Comparison of ENCODE assay signal across 5 cellular contexts in genomic region chr2:99086385-99086784, GRCh38. TPM values are rescaled to one million over a fixed set of nuclear protein-coding genes. Genes with fewer than 3 reads are reported as not detected.
"Had no signal": no experiment of that assay in that cellular context is flagged by ENCODE, and none has a peak within 500 bp of the region (broad histone marks: within the 10 kb centered on the region; RNA-seq: fewer than 3 reads in every experiment).

No MANE protein-coding gene starts in this region.

- H3K27ac ChIP-seq: HL-60, KMS-11 had no signal

- H3K4me2 ChIP-seq: KMS-11 had no signal

- DNase-seq: IMR-90, KBM-7, KG1 had no signal

- H3K9ac ChIP-seq: KMS-11 had no signal

RNA-seq across cellular contexts. Expression of gene C2orf15, which starts 55.1 kb away (rescaled TPM):
- polyA plus RNA-seq: IMR-90 had no signal
